ENCODE assay signal across 34 cellular contexts in the genomic region with DNA sequence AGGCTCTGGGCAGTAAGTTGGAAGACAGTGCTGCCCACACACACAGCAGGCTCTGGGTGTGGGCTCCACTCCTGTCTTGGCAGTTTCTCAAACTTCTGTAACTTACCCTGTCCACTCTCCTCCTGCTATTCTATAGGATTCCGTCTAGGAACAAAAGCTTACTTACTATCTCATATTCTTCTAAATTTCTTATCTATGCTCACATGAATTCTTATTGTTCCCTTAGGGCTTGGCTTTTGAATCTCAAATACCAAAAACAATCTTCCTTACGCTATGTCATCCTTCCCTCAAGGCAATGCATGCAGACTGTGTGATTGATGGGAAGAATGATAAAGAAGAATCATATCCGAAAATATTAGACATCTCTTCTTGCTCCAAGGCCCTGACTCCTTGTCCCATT.
"Had no signal": no experiment of that assay in that cellular context is flagged by ENCODE, and none has a peak within 500 bp of the region (broad histone marks: within the 10 kb centered on the region; RNA-seq: fewer than 3 reads in every experiment).

No MANE protein-coding gene starts in this region.

- H3K4me3 ChIP-seq: MG63 had no signal

- H3K36me3 ChIP-seq: MG63 had no signal

- H3K27ac ChIP-seq: KMS-11 had no signal

- DNase-seq: Karpas-422, Kasumi-1, MG63, MM.1S, MV-4-11, NCI-H1048, NCI-H1092, NCI-H1092 treated with DMSO at 0.1 percent for 48 hours, NCI-H1105, NCI-H1105 treated with DMSO at 0.1 percent for 48 hours, NCI-H1417, NCI-H1417 treated with DMSO at 0.1 percent for 48 hours, NCI-H1436, NCI-H1436 treated with DMSO at 0.1 percent for 48 hours, NCI-H146, NCI-H1694, NCI-H1694 treated with DMSO at 0.1 percent for 48 hours, NCI-H187, NCI-H187 treated with DMSO at 0.1 percent for 48 hours, NCI-H1930, NCI-H2029, NCI-H2029 treated with DMSO at 0.1 percent for 48 hours, NCI-H2081, NCI-H2081 treated with DMSO at 0.1 percent for 48 hours, NCI-H2107, NCI-H2171, NCI-H2171 treated with DMSO at 0.1 percent for 48 hours, NCI-H2227 treated with DMSO at 0.1 percent for 48 hours, NCI-H226, NCI-H345, NCI-H446, NCI-H446 treated with DMSO at 0.1 percent for 48 hours, NCI-H510A had no signal

- H3K9me3 ChIP-seq: MG63 had no signal
